In the genomic region with DNA sequence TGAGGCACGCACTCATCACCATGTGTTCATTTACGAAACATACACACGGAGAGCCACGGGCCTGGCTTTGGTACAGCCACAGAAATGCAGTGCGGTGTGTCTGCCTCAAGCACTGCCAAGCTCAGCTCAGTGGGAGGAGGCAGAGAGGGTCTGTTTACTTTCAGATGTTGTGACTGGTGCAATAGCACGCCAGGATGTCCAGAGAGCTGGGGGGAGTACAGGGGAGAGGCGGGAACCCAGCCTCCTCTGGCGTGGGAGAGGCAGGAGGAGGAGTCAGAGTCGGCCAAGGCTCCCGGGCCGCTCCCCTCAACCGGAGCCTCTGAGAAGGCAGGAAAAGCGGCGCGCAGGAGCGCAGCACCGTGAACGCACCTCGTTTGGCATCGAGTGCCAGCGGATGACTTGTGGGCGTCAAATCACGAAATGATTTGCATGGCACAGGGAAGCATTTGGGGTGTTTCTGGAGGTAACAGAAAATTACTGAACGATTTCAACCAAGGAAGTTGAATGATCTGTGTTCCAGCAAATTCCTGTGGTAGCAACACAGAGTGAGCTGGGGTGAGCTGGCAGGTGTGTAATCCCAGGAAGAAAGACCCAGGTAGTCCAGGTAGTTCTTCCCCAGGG, we compare ENCODE assay signal across 8 cellular contexts.
DNase-seq lines count a peak whose midpoint lies in the region; ATAC-seq and TF ChIP-seq lines count a peak whose summit lies in the region.

No MANE protein-coding gene starts in this region.

- peak overlapping the region in 1 of 5 donors; percentile 14 for H3K9ac ChIP-seq in subcutaneous abdominal adipose tissue (ENCODE audit: low read length in 5 of 5)

- no peaks in the 10 kb centered on the region for H3K4me1 ChIP-seq in SJCRH30
- peaks cover 0 to 23% (median 10%) of the 10 kb centered on the region in 9 donors for H3K4me1 ChIP-seq in heart right ventricle
- H3K4me1 ChIP-seq in subcutaneous abdominal adipose tissue (ENCODE audit: control insufficient read depth in 5 of 5, insufficient read depth in 5 of 5, low read length in 5 of 5): peaks cover 0 to 15% (median 10%) of the 10 kb centered on the region in 5 donors
- H3K4me1 ChIP-seq in OCI-LY7 (ENCODE audit: insufficient read depth, low read length, poor library complexity, severe bottlenecking): no peaks in the 10 kb centered on the region

- H3K27me3 ChIP-seq in SJCRH30 (no peaks in the 10 kb centered on the region), heart right ventricle (peaks cover 0 to 5% (median 0%) of the 10 kb centered on the region in 7 donors), subcutaneous abdominal adipose tissue (ENCODE audit: control insufficient read depth in 5 of 5, insufficient read depth in 4 of 5, low read length in 5 of 5) (peaks cover 0 to 6% (median 0%) of the 10 kb centered on the region in 5 donors)

- CTCF ChIA-PET in OCI-LY7 (lab: Charles Lee; ENCODE audit: unreplicated experiment): no interaction called here

- H3K9me3 ChIP-seq in SJCRH30 (replicated peaks): no peaks in the 10 kb centered on the region
- H3K9me3 ChIP-seq in heart right ventricle: peaks cover 0 to 9% (median 0%) of the 10 kb centered on the region in 11 donors
- H3K9me3 ChIP-seq in subcutaneous abdominal adipose tissue (ENCODE audit: control insufficient read depth in 5 of 5, low read length in 5 of 5): peaks cover 0 to 3% (median 0%) of the 10 kb centered on the region in 5 donors
- no peaks in the 10 kb centered on the region for H3K9me3 ChIP-seq in OCI-LY7 (ENCODE audit: low read length)

- H3K79me2 ChIP-seq in OCI-LY7 (ENCODE audit: insufficient read depth, low read depth, low read length): no peaks in the 10 kb centered on the region

- no TSS peak for BruUV-seq in OCI-LY7 (replicated peaks; lab: Mats Ljungman, UMichigan)

- no peak overlapping the region for H2AFZ ChIP-seq in OCI-LY7 (ENCODE audit: low read length)

- DNase-seq in HuH-7 (ENCODE audit: low spot score) (peak; percentile 55), SJCRH30 (peak; percentile 41 to 56), heart right ventricle (peak; percentile 45 to 59), OCI-LY7 (ENCODE audit: low spot score) (no peak)

- H3K4me3 ChIP-seq in SJCRH30 (no peak overlapping the region), heart right ventricle (peak overlapping the region in 4 of 10 donors; percentile 3 to 25 (median 17)), subcutaneous abdominal adipose tissue (ENCODE audit: low read depth in 1 of 5, low read length in 5 of 5) (peak overlapping the region in 3 of 5 donors; percentile 4 to 43 (median 41)), OCI-LY7 (ENCODE audit: low read depth, low read length, poor library complexity, severe bottlenecking) (no peak overlapping the region)

- POLR2A ChIA-PET in OCI-LY7 (lab: Charles Lee): no interaction called here

- ATAC-seq in heart right ventricle: peak; percentile 79 to 94 (median 88)
- no peak for ATAC-seq in HG03175 (IDR thresholded peaks at IDR 0.05; ENCODE audit: unreplicated experiment)
- ATAC-seq in GM21786 (IDR thresholded peaks at IDR 0.05; ENCODE audit: unreplicated experiment): no peak
- ATAC-seq in HG02870 (IDR thresholded peaks at IDR 0.05; ENCODE audit: unreplicated experiment): no peak

- H3K27ac ChIP-seq in SJCRH30: no peak overlapping the region
- H3K27ac ChIP-seq in heart right ventricle: no peak overlapping the region
- no peak overlapping the region for H3K27ac ChIP-seq in subcutaneous abdominal adipose tissue (ENCODE audit: low read depth, low read length)
- no peak overlapping the region for H3K27ac ChIP-seq in OCI-LY7 (ENCODE audit: low read depth, low read length, poor library complexity, severe bottlenecking)

- H3K4me2 ChIP-seq in OCI-LY7 (ENCODE audit: low read length): no peak overlapping the region

- WGBS in heart right ventricle, 2 donors: 39 to 47% methylated on average over 24 of the region's 24 CpGs

- TF ChIP-seq CTCF in heart right ventricle (IDR thresholded peaks at IDR 0.05): no peak
- TF ChIP-seq CTCF in OCI-LY7 (conservative IDR thresholded peaks at IDR 0.05; ENCODE audit: low read length): no peak

- intact Hi-C loops in heart right ventricle (cut with DNase I): no loop called here
- intact Hi-C loops in OCI-LY7 (cut with micrococcal nuclease; ENCODE audit: unreplicated experiment): no loop called here

- no peaks in the 10 kb centered on the region for H3K9me2 ChIP-seq in OCI-LY7 (ENCODE audit: insufficient read depth, low read length)

- H4K20me1 ChIP-seq in OCI-LY7 (ENCODE audit: insufficient read depth, low read length): no peaks in the 10 kb centered on the region

- H3K36me3 ChIP-seq in SJCRH30: no peaks in the 10 kb centered on the region
- H3K36me3 ChIP-seq in heart right ventricle: peaks cover 0 to 14% (median 5%) of the 10 kb centered on the region in 9 donors
- peaks cover 0 to 9% (median 1%) of the 10 kb centered on the region in 5 donors for H3K36me3 ChIP-seq in subcutaneous abdominal adipose tissue (ENCODE audit: control insufficient read depth in 5 of 5, insufficient read depth in 5 of 5, low read length in 5 of 5)
- H3K36me3 ChIP-seq in OCI-LY7 (ENCODE audit: insufficient read depth, low read length): no peaks in the 10 kb centered on the region; the same call in none of the 2 replicates

Comparison
In these comparisons a context has a peak if more than half of its experiments do, and no peak if none do; other contexts are left out.
1. H3K4me3 ChIP-seq: peak in subcutaneous abdominal adipose tissue (3 of 5); none in SJCRH30 (single experiment) and OCI-LY7 (single experiment).
2. ATAC-seq: peak in heart right ventricle (8 of 8); none in HG03175 (single experiment), GM21786 (single experiment) and HG02870 (single experiment).